In genomic region chr19:40465025-40465780, GRCh38 we compare ENCODE assay signal across 8 cellular contexts. TPM values are rescaled to one million over a fixed set of nuclear protein-coding genes. Genes with fewer than 3 reads are reported as not detected.
DNase-seq lines count a peak whose midpoint lies in the region; ATAC-seq and TF ChIP-seq lines count a peak whose summit lies in the region.

BLVRB (minus strand) TSS chr19:40465745; CDS start chr19:40465688, 57 bp downstream.

- peaks cover 13% of the 10 kb centered on the region for H3K4me1 Mint-ChIP-seq in GM23338
- peaks cover 32% of the 10 kb centered on the region for H3K4me1 Mint-ChIP-seq in central memory CD8-positive, alpha-beta T cell

- no peaks in the 10 kb centered on the region for H4K20me1 ChIP-seq in GM23338 (replicated peaks; ENCODE audit: insufficient read depth)

- H3K27me3 Mint-ChIP-seq in GM23338 (ENCODE audit: insufficient read depth, low read depth, poor library complexity) = peaks cover 36% of the 10 kb centered on the region
- peaks cover 10% of the 10 kb centered on the region for H3K27me3 Mint-ChIP-seq in central memory CD8-positive, alpha-beta T cell

- peak within 1 kb of the TSS; percentile 88 for H3K4me2 ChIP-seq in GM23338

- no peaks in the 10 kb centered on the region for H3K9me2 ChIP-seq in GM23338 (ENCODE audit: insufficient read depth)

- peaks cover 3% of the 10 kb centered on the region; the same call in 1 of the 2 replicates for H3F3A ChIP-seq in GM23338 (replicated peaks; ENCODE audit: low read depth)

- H3K4me3 ChIP-seq in GM23338 (peak within 1 kb of the TSS; percentile 88), left lung (peak within 1 kb of the TSS; percentile 57 to 75)

- no peak within 1 kb of the TSS for H3K27ac ChIP-seq in GM23338 (ENCODE audit: low read depth)
- peak within 1 kb of the TSS; percentile 85 for H3K27ac ChIP-seq in RWPE1
- H3K27ac ChIP-seq in left lung = peak within 1 kb of the TSS; percentile 86 to 93

- CTCF ChIA-PET in RWPE1 (lab: Yijun Ruan, JAX) = interaction anchor here (0.5 to 1.7 kb wide), 9 partner anchors 12 to 160 kb away, joined by 3 to 10 read pairs (median 3); no protein-coding TSS in a partner anchor

- no peaks in the 10 kb centered on the region; the same call in 2 of the 3 replicates for H3K36me3 Mint-ChIP-seq in GM23338 (ENCODE audit: low read depth)
- H3K36me3 Mint-ChIP-seq in central memory CD8-positive, alpha-beta T cell (ENCODE audit: insufficient read depth) = peaks cover 24% of the 10 kb centered on the region

- H3K4me3 Mint-ChIP-seq in GM23338 = peak within 1 kb of the TSS; percentile 79
- H3K4me3 Mint-ChIP-seq in central memory CD8-positive, alpha-beta T cell = peak within 1 kb of the TSS; percentile 84

- no peaks in the 10 kb centered on the region; the same call in 2 of the 3 replicates for H3K9me3 Mint-ChIP-seq in GM23338
- H3K9me3 Mint-ChIP-seq in central memory CD8-positive, alpha-beta T cell = no peaks in the 10 kb centered on the region

- no peaks in the 10 kb centered on the region for H3K9me3 ChIP-seq in left lung

- no peak for TF ChIP-seq CTCF in GM23338 (conservative IDR thresholded peaks at IDR 0.05; ENCODE audit: low read depth in 2 of 2)
- no peak for TF ChIP-seq CTCF in RWPE1 (conservative IDR thresholded peaks at IDR 0.05; ENCODE audit: low read depth)
- TF ChIP-seq CTCF in left lung (IDR thresholded peaks at IDR 0.05) = no peak
- no peak for TF ChIP-seq CTCF in subcutaneous adipose tissue (IDR thresholded peaks at IDR 0.05; ENCODE audit: low read depth)

- ATAC-seq in GM23338 (peak; percentile 69), left lung (peak; percentile 20), GM19455 (IDR thresholded peaks at IDR 0.05; ENCODE audit: unreplicated experiment) (no peak)
- ATAC-seq in central memory CD8-positive, alpha-beta T cell (replicated peaks; ENCODE audit: extremely low read depth, poor library complexity, severe bottlenecking) = no peak

- POLR2A ChIA-PET in RWPE1 (lab: Yijun Ruan, JAX; ENCODE audit: low non-redundant PET) = interaction anchor here (0.5 to 1.2 kb wide), 3 partner anchors 22 to 188 kb away, joined by 3 read pairs; no protein-coding TSS in a partner anchor

- DNase-seq in CMK (ENCODE audit: low read depth) = peak; percentile 58
- peak; percentile 19 for DNase-seq in GM23338 (ENCODE audit: low spot score)
- DNase-seq in RWPE1 (ENCODE audit: low spot score) = no peak
- DNase-seq in central memory CD8-positive, alpha-beta T cell (ENCODE audit: low spot score in 2 of 2) = peak in 1 of 2 donors; percentile 51
- no peak for DNase-seq in left lung
- no peak for DNase-seq in Ammon's horn (ENCODE audit: low spot score)

- no peaks in the 10 kb centered on the region for H3K36me3 ChIP-seq in GM23338 (ENCODE audit: insufficient read depth)
- H3K36me3 ChIP-seq in left lung = no peaks in the 10 kb centered on the region

- intact Hi-C loops in left lung (cut with DNase I) = no loop called here

- peak within 1 kb of the TSS; percentile 92 for H2AFZ ChIP-seq in GM23338

- H3K4me1 ChIP-seq in GM23338 (ENCODE audit: insufficient read depth) (no peaks in the 10 kb centered on the region; the same call in 1 of the 2 replicates), left lung (peaks cover 12 to 58% of the 10 kb centered on the region in 2 donors)

- H3K27me3 ChIP-seq in GM23338 (ENCODE audit: insufficient read depth) = peaks cover 36% of the 10 kb centered on the region
- H3K27me3 ChIP-seq in left lung = peaks cover 0 to 37% of the 10 kb centered on the region in 2 donors

- peak within 1 kb of the TSS; percentile 87 for H3K27ac Mint-ChIP-seq in GM23338
- H3K27ac Mint-ChIP-seq in central memory CD8-positive, alpha-beta T cell (ENCODE audit: low read depth) = peak within 1 kb of the TSS; percentile 96

- no peaks in the 10 kb centered on the region for H3K79me2 ChIP-seq in GM23338 (replicated peaks; ENCODE audit: insufficient read depth)

TF ChIP-seq in GM23338, 12 proteins besides CTCF, POLR2A, EP300 and RAD21:
- TF ChIP-seq JUNB (IDR thresholded peaks at IDR 0.05; ENCODE audit: unreplicated experiment) (no peak), POLR2AphosphoS5 (IDR thresholded peaks at IDR 0.05; ENCODE audit: low read depth) (peak; percentile 80)

RNA-seq across cellular contexts. Expression of gene BLVRB, which starts in this region (rescaled TPM):
- 51.7 and 53.7 TPM in 2 replicates for total RNA-seq in GM23338 (2014; rRNA removed; shearing (Covaris generic))
- 43.7 and 45.6 TPM in 2 replicates for polyA plus RNA-seq in GM23338 (2016; fragmentation: Nextera tagmentation; extraction: Ambion mirVana)
- total RNA-seq in left lung = 100 to 1,000 TPM; 123 to 192 TPM
- 100 to 1,000 TPM; 213 to 378 (median 247) TPM for total RNA-seq in subcutaneous adipose tissue

Comparison
In these comparisons a context has a peak if more than half of its experiments do, and no peak if none do; other contexts are left out.
1. DNase-seq: peak in CMK (single experiment) and GM23338 (single experiment); none in RWPE1 (single experiment), left lung (0 of 2) and Ammon's horn (single experiment).
2. ATAC-seq: peak in GM23338 (single experiment) and left lung (single experiment); none in central memory CD8-positive, alpha-beta T cell (single experiment) and GM19455 (single experiment).